Comparison of ENCODE assay signal across 19 cellular contexts in genomic region chr15:101357885-101358284, GRCh38.
DNase-seq lines count a peak whose midpoint lies in the region; ATAC-seq, FAIRE-seq and TF ChIP-seq lines count a peak whose summit lies in the region.
"Had no signal": no experiment of that assay in that cellular context is flagged by ENCODE, and none has a peak within 500 bp of the region (broad histone marks: within the 10 kb centered on the region; RNA-seq: fewer than 3 reads in every experiment).

No MANE protein-coding gene starts in this region.

- POLR2A ChIA-PET in HepG2 (lab: Yijun Ruan, JAX), result no interaction called here

- CTCF ChIA-PET in HepG2 (lab: Yijun Ruan, JAX; ENCODE audit: low intra/inter-chr PET ratio, low total read pairs), result no interaction called here

- TF ChIP-seq RAD21 in HepG2 (CRISPR knock-in tag; IDR thresholded peaks at IDR 0.05), result no peak

- H3K27ac Mint-ChIP-seq in type B pancreatic cell, result no peak overlapping the region
- H3K27ac Mint-ChIP-seq: CD8-positive, alpha-beta T cell had no signal

- no peaks in the 10 kb centered on the region for H3K79me2 ChIP-seq in HepG2 (ENCODE audit: insufficient read depth, low read length)

- peaks cover 4% of the 10 kb centered on the region for H3K4me1 Mint-ChIP-seq in type B pancreatic cell (ENCODE audit: unreplicated experiment)

- peaks cover 4% of the 10 kb centered on the region; the same call in 1 of the 2 replicates for H4K20me1 ChIP-seq in HepG2 (ENCODE audit: insufficient read depth, low read length)
- H4K20me1 ChIP-seq: BLaER1 had no signal

- H3K36me3 ChIP-seq in heart right ventricle, result peaks cover 0 to 12% (median 0%) of the 10 kb centered on the region in 9 donors
- H3K36me3 ChIP-seq in RWPE2 (ENCODE audit: low read depth), result no peaks in the 10 kb centered on the region
- H3K36me3 ChIP-seq in HepG2 (replicated peaks in 1 of 2; ENCODE audit: control insufficient read depth in 1 of 2, insufficient read depth in 2 of 2, low read length in 2 of 2), result peaks cover 19 to 69% of the 10 kb centered on the region in 2 experiments; a peak in 4 of 5 replicates
- peaks cover 0 to 6% (median 0%) of the 10 kb centered on the region in 4 donors for H3K36me3 ChIP-seq in esophagus muscularis mucosa
- H3K36me3 ChIP-seq: BLaER1, HAP-1 had no signal

- intact Hi-C loops in heart right ventricle (cut with DNase I), result loop anchor here in 2 of 10 donors (2.0 to 5.0 kb wide), 2 partner anchors 144 to 223 kb away; no protein-coding TSS in a partner anchor
- intact Hi-C loops in right cardiac atrium (cut with DNase I), result no loop called here
- intact Hi-C loops in HepG2 (cut with micrococcal nuclease; ENCODE audit: unreplicated experiment), result no loop called here
- intact Hi-C loops in esophagus muscularis mucosa (cut with DNase I), result no loop called here

- H3K4me2 ChIP-seq in HepG2 (ENCODE audit: low read depth, low read length), result no peak overlapping the region
- H3K4me2 ChIP-seq: BLaER1 had no signal

- H3K9me3 Mint-ChIP-seq in type B pancreatic cell, result no peaks in the 10 kb centered on the region
- H3K9me3 Mint-ChIP-seq: CD8-positive, alpha-beta T cell had no signal

- H3K9me3 ChIP-seq in heart right ventricle, result no peaks in the 10 kb centered on the region
- no peaks in the 10 kb centered on the region for H3K9me3 ChIP-seq in right cardiac atrium (ENCODE audit: control insufficient read depth, low read length)
- no peaks in the 10 kb centered on the region for H3K9me3 ChIP-seq in RWPE2 (ENCODE audit: severe bottlenecking)
- H3K9me3 ChIP-seq in HepG2 (ENCODE audit: low read length), result no peaks in the 10 kb centered on the region
- H3K9me3 ChIP-seq in esophagus muscularis mucosa, result no peaks in the 10 kb centered on the region
- H3K9me3 ChIP-seq: BLaER1, HAP-1 had no signal

- DNase-seq in heart right ventricle, result no peak
- DNase-seq in right cardiac atrium, result no peak
- peak; percentile 66 for DNase-seq in RWPE2 (ENCODE audit: low spot score)
- DNase-seq in HepG2 (ENCODE audit: low spot score), result no peak
- DNase-seq in type B pancreatic cell (ENCODE audit: extremely low spot score, unreplicated experiment), result peak; percentile 53
- DNase-seq in pons (ENCODE audit: low spot score), result no peak
- DNase-seq in esophagus muscularis mucosa (ENCODE audit: extremely low spot score), result no peak
- DNase-seq: 8988T; Calu3; CD8-positive, alpha-beta T cell; DMS79 treated with DMSO at 0.1 percent for 48 hours; EL; GM23248 had no signal

- TF ChIP-seq CTCF in heart right ventricle (IDR thresholded peaks at IDR 0.05), result no peak
- TF ChIP-seq CTCF in RWPE2 (IDR thresholded peaks at IDR 0.05; ENCODE audit: poor library complexity, severe bottlenecking), result no peak
- no peak for TF ChIP-seq CTCF in HepG2 (CRISPR knock-in tag; IDR thresholded peaks at IDR 0.05)
- no peak for TF ChIP-seq CTCF in type B pancreatic cell (conservative IDR thresholded peaks at IDR 0.05)
- no peak for TF ChIP-seq CTCF in esophagus muscularis mucosa (IDR thresholded peaks at IDR 0.05)

- TF ChIP-seq POLR2A in HepG2 (IDR thresholded peaks at IDR 0.05; ENCODE audit: insufficient read depth in 1 of 2, low read depth in 2 of 2, low read length in 2 of 2) (no peak), esophagus muscularis mucosa (IDR thresholded peaks at IDR 0.05; ENCODE audit: low read depth) (no peak)

- in situ Hi-C loops in HepG2 (cut with HindIII; ENCODE audit: extremely low pct_ligation_motif_present, low pct_unique_long_range_greater_than_20kb), result no loop called here

- H3K4me1 ChIP-seq in heart right ventricle, result peaks cover 0 to 30% (median 19%) of the 10 kb centered on the region in 9 donors
- no peaks in the 10 kb centered on the region for H3K4me1 ChIP-seq in right cardiac atrium (ENCODE audit: control insufficient read depth, insufficient read depth, low read length)
- peaks cover 31% of the 10 kb centered on the region for H3K4me1 ChIP-seq in RWPE2 (ENCODE audit: insufficient read depth, poor library complexity, severe bottlenecking)
- no peaks in the 10 kb centered on the region for H3K4me1 ChIP-seq in HepG2 (ENCODE audit: insufficient read depth, low read length)
- H3K4me1 ChIP-seq in esophagus muscularis mucosa, result peaks cover 0 to 13% (median 0%) of the 10 kb centered on the region in 4 donors
- H3K4me1 ChIP-seq: HAP-1 had no signal

- 93 to 94% methylated on average over 11 of the region's 11 CpGs for WGBS in heart right ventricle, 2 donors
- 91% methylated on average over 11 of the region's 11 CpGs for WGBS in right cardiac atrium
- WGBS in HepG2 (ENCODE audit: low lambda C conversion rate), result 100% methylated on average over 3 of the region's 11 CpGs
- WGBS in esophagus muscularis mucosa, result 91% methylated on average over 6 of the region's 11 CpGs

- H2AFZ ChIP-seq in HepG2 (ENCODE audit: low read length), result no peak overlapping the region
- H2AFZ ChIP-seq: GM23248 had no signal

- H3K4me3 ChIP-seq in heart right ventricle, result no peak overlapping the region
- no peak overlapping the region for H3K4me3 ChIP-seq in right cardiac atrium (ENCODE audit: low read length)
- no peak overlapping the region for H3K4me3 ChIP-seq in RWPE2 (ENCODE audit: severe bottlenecking)
- no peak overlapping the region for H3K4me3 ChIP-seq in HepG2 (replicated peaks in 1 of 3; ENCODE audit: insufficient read depth in 1 of 3, low read depth in 2 of 3, low read length in 3 of 3)
- no peak overlapping the region for H3K4me3 ChIP-seq in esophagus muscularis mucosa
- H3K4me3 ChIP-seq: BLaER1, GM12878, GM23248, HAP-1 had no signal

- H3K4me3 Mint-ChIP-seq in type B pancreatic cell, result no peak overlapping the region
- H3K4me3 Mint-ChIP-seq: CD8-positive, alpha-beta T cell had no signal

- H3K27me3 Mint-ChIP-seq in type B pancreatic cell, result peaks cover 4% of the 10 kb centered on the region

- no peaks in the 10 kb centered on the region for H3K27me3 ChIP-seq in heart right ventricle
- H3K27me3 ChIP-seq in right cardiac atrium (ENCODE audit: control insufficient read depth, insufficient read depth), result no peaks in the 10 kb centered on the region
- no peaks in the 10 kb centered on the region for H3K27me3 ChIP-seq in RWPE2 (ENCODE audit: insufficient read depth, poor library complexity, severe bottlenecking)
- H3K27me3 ChIP-seq in HepG2 (ENCODE audit: control insufficient read depth in 1 of 2, insufficient read depth in 2 of 2, low read length in 2 of 2), result no peaks in the 10 kb centered on the region
- H3K27me3 ChIP-seq in esophagus muscularis mucosa, result peaks cover 0 to 6% (median 0%) of the 10 kb centered on the region in 4 donors
- H3K27me3 ChIP-seq: BLaER1 had no signal

- H3K36me3 Mint-ChIP-seq in type B pancreatic cell, result no peaks in the 10 kb centered on the region
- H3K36me3 Mint-ChIP-seq: CD8-positive, alpha-beta T cell had no signal

- no peak for TF ChIP-seq EP300 in HepG2 (IDR thresholded peaks at IDR 0.05; ENCODE audit: low read depth in 2 of 2, low read length in 2 of 2)
- no peak for TF ChIP-seq EP300 in HepG2 (CRISPR knock-in tag; IDR thresholded peaks at IDR 0.05; ENCODE audit: borderline replicate concordance)
- TF ChIP-seq EP300 in esophagus muscularis mucosa (IDR thresholded peaks at IDR 0.05), result no peak

- no peak for FAIRE-seq in HepG2 (lab: Jason Lieb, UNC)
- FAIRE-seq: GM12878, GM19239, HTR-8/SVneo had no signal

- H3K27ac ChIP-seq in heart right ventricle (peak overlapping the region in 6 of 10 donors; percentile 19 to 71 (median 58)), right cardiac atrium (ENCODE audit: low read length) (no peak overlapping the region), RWPE2 (ENCODE audit: poor library complexity, severe bottlenecking) (peak overlapping the region; percentile 67), HepG2 (ENCODE audit: extremely low read length, insufficient read depth, low read length) (no peak overlapping the region), esophagus muscularis mucosa (replicated peaks in 1 of 4) (no peak overlapping the region)
- H3K27ac ChIP-seq: BLaER1, GM23248 had no signal

- BruUV-seq in HepG2 (replicated peaks; lab: Mats Ljungman, UMichigan), result no TSS peak

- no peak overlapping the region for H3K9ac ChIP-seq in HepG2 (ENCODE audit: insufficient read depth, low read depth, low read length)
- H3K9ac ChIP-seq: BLaER1, GM23248 had no signal

- ATAC-seq in heart right ventricle, result peak in 1 of 8 donors; percentile 19
- no peak for ATAC-seq in right cardiac atrium
- no peak for ATAC-seq in RWPE2 (ENCODE audit: low read depth)
- ATAC-seq in HepG2, result no peak
- ATAC-seq in HG02623 (IDR thresholded peaks at IDR 0.05; ENCODE audit: unreplicated experiment), result no peak
- ATAC-seq: CD8-positive, alpha-beta T cell; GM12878 had no signal

TF ChIP-seq in HepG2, 621 proteins besides CTCF, POLR2A, EP300 and RAD21:
- no peak for TF ChIP-seq MLXIP (CRISPR knock-in tag; IDR thresholded peaks at IDR 0.05; ENCODE audit: borderline replicate concordance)
- TF ChIP-seq NFRKB (IDR thresholded peaks at IDR 0.05), result no peak
- TF ChIP-seq RBM22 (optimal IDR thresholded peaks at IDR 0.05; ENCODE audit: low read length), result peak; percentile 13
- TF ChIP-seq ZNF615 (CRISPR knock-in tag; IDR thresholded peaks at IDR 0.05; ENCODE audit: borderline replicate concordance), result no peak
- TF ChIP-seq ZNF619 (CRISPR knock-in tag; IDR thresholded peaks at IDR 0.05), result no peak

Comparison
In these comparisons a context has a peak if more than half of its experiments do, and no peak if none do; other contexts are left out.
1. H3K27ac ChIP-seq: peak in heart right ventricle (6 of 10) and RWPE2 (single experiment); none in right cardiac atrium (single experiment), HepG2 (single experiment) and esophagus muscularis mucosa (0 of 4).
2. DNase-seq: peak in RWPE2 (single experiment) and type B pancreatic cell (single experiment); none in heart right ventricle (0 of 2), right cardiac atrium (0 of 3), HepG2 (single experiment), pons (single experiment) and esophagus muscularis mucosa (single experiment).